ENCODE assay signal across 9 cellular contexts in the genomic region with DNA sequence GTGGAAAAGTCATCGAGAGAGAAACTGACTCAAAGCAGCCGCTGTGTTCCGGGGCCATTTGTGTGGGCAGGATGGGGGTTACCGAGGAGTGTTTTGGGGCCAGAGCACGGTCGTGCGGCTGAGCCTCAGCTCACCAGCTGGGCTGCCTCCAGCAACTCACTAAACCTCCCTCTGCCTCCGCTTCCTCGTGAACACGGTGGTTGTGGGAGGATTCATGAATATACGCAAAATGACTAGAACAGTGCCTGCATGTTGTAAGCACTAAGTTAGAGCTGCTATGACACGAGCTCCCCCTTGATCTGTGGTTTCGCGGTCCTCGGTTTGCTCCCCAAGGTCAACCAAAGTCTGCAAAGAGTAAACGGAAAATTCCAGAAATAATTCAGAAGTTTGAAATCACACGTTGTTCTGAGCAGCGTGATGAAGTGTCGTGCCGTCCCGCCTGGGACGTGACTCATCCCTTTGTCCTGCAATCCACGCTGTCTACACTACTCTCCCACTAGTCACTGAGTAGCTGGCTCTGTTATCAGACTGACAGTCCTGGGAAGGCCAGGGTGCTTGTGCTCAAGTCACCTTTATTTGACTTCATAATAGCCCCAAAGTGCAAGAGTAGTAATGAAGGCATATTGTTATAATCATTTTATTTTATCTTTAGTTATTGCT. TPM values are rescaled to one million over a fixed set of nuclear protein-coding genes. Genes with fewer than 3 reads are reported as not detected.
DNase-seq lines count a peak whose midpoint lies in the region; ATAC-seq and TF ChIP-seq lines count a peak whose summit lies in the region.
"Not testable (repeated sequence)": the region's sequence is repeated elsewhere in the genome, so short reads cannot be mapped to it uniquely, and the experiment has no call there.
"Had no signal": no experiment of that assay in that cellular context is flagged by ENCODE, and none has a peak within 500 bp of the region (broad histone marks: within the 10 kb centered on the region; RNA-seq: fewer than 3 reads in every experiment).

No MANE protein-coding gene starts in this region.

- not testable (repeated sequence) for H3K27ac Mint-ChIP-seq in activated T-helper 17 cell treated with anti-CD3 and anti-CD28 coated beads, Interleukin-2, amount 50 U/mL, for 72 hours

- H3K27me3 ChIP-seq in lower lobe of right lung (ENCODE audit: low read depth): not testable (repeated sequence)

- not testable (repeated sequence) for H3K36me3 Mint-ChIP-seq in activated T-helper 17 cell treated with anti-CD3 and anti-CD28 coated beads, Interleukin-2, amount 50 U/mL, for 72 hours (ENCODE audit: low read depth)

- not testable (repeated sequence) for DNase-seq in lower lobe of right lung

- H3K4me1 Mint-ChIP-seq in activated T-helper 17 cell treated with anti-CD3 and anti-CD28 coated beads, Interleukin-2, amount 50 U/mL, for 72 hours: not testable (repeated sequence)

- not testable (repeated sequence) for H3K36me3 ChIP-seq in lower lobe of right lung

- not testable (repeated sequence) for H3K4me3 ChIP-seq in lower lobe of right lung

- H3K27ac ChIP-seq in lower lobe of right lung: not testable (repeated sequence)

- H3K4me3 Mint-ChIP-seq in activated T-helper 17 cell treated with anti-CD3 and anti-CD28 coated beads, Interleukin-2, amount 50 U/mL, for 72 hours: not testable (repeated sequence)

- not testable (repeated sequence) for H3K9me3 Mint-ChIP-seq in activated T-helper 17 cell treated with anti-CD3 and anti-CD28 coated beads, Interleukin-2, amount 50 U/mL, for 72 hours

- H3K27me3 Mint-ChIP-seq in activated T-helper 17 cell treated with anti-CD3 and anti-CD28 coated beads, Interleukin-2, amount 50 U/mL, for 72 hours: not testable (repeated sequence)

- ATAC-seq in GM18502 (IDR thresholded peaks at IDR 0.05; ENCODE audit: poor library complexity, unreplicated experiment) (peak; percentile 89), GM19324 (IDR thresholded peaks at IDR 0.05; ENCODE audit: low FRiP score, unreplicated experiment) (peak; percentile 79), GM21526 (IDR thresholded peaks at IDR 0.05; ENCODE audit: low FRiP score, unreplicated experiment) (peak; percentile 85), HG02763 (IDR thresholded peaks at IDR 0.05; ENCODE audit: unreplicated experiment) (peak; percentile 79), HG03103 (IDR thresholded peaks at IDR 0.05; ENCODE audit: low read depth, unreplicated experiment) (peak; percentile 71), HG03558 (IDR thresholded peaks at IDR 0.05; ENCODE audit: extremely low read depth, unreplicated experiment) (peak; percentile 44), lower lobe of right lung (peak; percentile 36 to 78)
- peak; percentile 94 for ATAC-seq in activated T-helper 17 cell treated with anti-CD3 and anti-CD28 coated beads, Interleukin-2, amount 50 U/mL, for 72 hours (replicated peaks)

- not testable (repeated sequence) for H3K4me1 ChIP-seq in lower lobe of right lung

- H3K9me3 ChIP-seq in lower lobe of right lung: not testable (repeated sequence)

- not testable (repeated sequence) for TF ChIP-seq CTCF in lower lobe of right lung (IDR thresholded peaks at IDR 0.05)

- intact Hi-C loops in lower lobe of right lung (cut with DNase I): not testable (repeated sequence)

RNA-seq across cellular contexts. Expression of gene GTF2IRD2, which starts 31.1 kb away (rescaled TPM):
- 1 to 10 TPM; 1.5 to 8.6 TPM for total RNA-seq in activated T-helper 17 cell treated with anti-CD3 and anti-CD28 coated beads, Interleukin-2, amount 50 U/mL, for 72 hours
- 19.0 TPM for total RNA-seq in lower lobe of right lung

RNA-seq across cellular contexts. Expression of gene NCF1, which starts 46.5 kb away (rescaled TPM):
- 1 to 10 TPM in 1 of 2 donors, under 1 TPM in 1; 0.24 to 2.2 TPM for total RNA-seq in activated T-helper 17 cell treated with anti-CD3 and anti-CD28 coated beads, Interleukin-2, amount 50 U/mL, for 72 hours
- total RNA-seq in lower lobe of right lung: 50.8 TPM
- total RNA-seq: MCF 10A had no signal

Comparison
In these comparisons a context has a peak if more than half of its experiments do, and no peak if none do; other contexts are left out.
1. ATAC-seq: peak in every context shown above with its lines; median percentile 94 in activated T-helper 17 cell treated with anti-CD3 and anti-CD28 coated beads, Interleukin-2, amount 50 U/mL, for 72 hours; 89 in GM18502; 85 in GM21526; 79 in GM19324; 79 in HG02763; 71 in HG03103; 57 in lower lobe of right lung; 44 in HG03558.
2. RNA of gene NCF1, which starts 46.5 kb away (total RNA-seq): 50.8 TPM in lower lobe of right lung (single experiment); 0.24 to 2.2 TPM in activated T-helper 17 cell treated with anti-CD3 and anti-CD28 coated beads, Interleukin-2, amount 50 U/mL, for 72 hours; every median in the first group is over 10 times any median in the second.